ENCODE assay signal across 16 cellular contexts in the genomic region with DNA sequence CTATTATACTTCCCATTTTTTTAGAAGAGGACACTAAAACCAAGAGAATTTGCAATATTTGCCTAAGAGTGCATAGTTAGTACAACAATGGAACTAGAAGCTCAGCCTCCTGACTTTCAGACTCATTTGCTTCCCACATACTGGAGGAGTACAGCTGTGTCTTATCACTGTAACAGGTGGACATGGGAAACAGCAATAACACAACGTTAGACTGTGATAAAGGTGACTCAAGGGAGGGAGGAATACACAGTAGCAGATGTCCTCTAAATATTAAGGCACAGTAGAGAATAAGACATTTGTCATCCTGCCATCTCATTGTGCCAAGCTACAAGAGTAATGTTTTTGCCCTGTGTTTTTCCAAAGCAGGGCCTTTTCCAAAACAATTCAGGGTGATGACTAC.
"Had no signal": no experiment of that assay in that cellular context is flagged by ENCODE, and none has a peak within 500 bp of the region (broad histone marks: within the 10 kb centered on the region; RNA-seq: fewer than 3 reads in every experiment).

No MANE protein-coding gene starts in this region.

- H3K4me1 ChIP-seq: colonic mucosa had no signal

- H3K27me3 ChIP-seq: ascending aorta, colonic mucosa, sigmoid colon had no signal

- FAIRE-seq: bronchial epithelial cell, frontal cortex, urothelium cell line had no signal

- H3K4me3 ChIP-seq: ascending aorta, colonic mucosa, sigmoid colon, thoracic aorta had no signal

- H3K27ac ChIP-seq: colonic mucosa, sigmoid colon had no signal

- DNase-seq: activated CD4-positive, alpha-beta T cell treated with anti-CD3 and anti-CD28 coated beads for 48 hours; activated CD8-positive, alpha-beta memory T cell treated with anti-CD3 and anti-CD28 coated beads, Interleukin-2, amount 50 U/mL, for 48 hours; activated CD8-positive, alpha-beta T cell treated with anti-CD3 and anti-CD28 coated beads, Interleukin-2, amount 10 ng/mL, durations not matched to agents 7 days and 5 days; activated naive CD8-positive, alpha-beta T cell treated with anti-CD3 and anti-CD28 coated beads, Interleukin-2, amount 10 ng/mL, durations not matched to agents 7 days and 5 days; colonic mucosa; effector CD4-positive, alpha-beta T cell; mammary epithelial cell; sigmoid colon; stimulated activated CD4-positive, alpha-beta T cell treated with anti-CD3 and anti-CD28 coated beads, Interleukin-4, amount 100 ng/mL, for 1 hour; stimulated activated CD8-positive, alpha-beta memory T cell treated with anti-CD3 and anti-CD28 coated beads, Interleukin-4, amount 100 ng/mL, for 48 hours had no signal

- H3K36me3 ChIP-seq: ascending aorta, colonic mucosa, sigmoid colon, thoracic aorta had no signal

- ATAC-seq: activated CD8-positive, alpha-beta T cell treated with anti-CD3 and anti-CD28 coated beads, Interleukin-2, amount 10 ng/mL, durations not matched to agents 7 days and 5 days; natural killer cell treated with Interleukin-12 subunit alpha and Interleukin-12 subunit beta and Interleukin-15 and Interleukin-18, amount 100 ng/mL, for 72 hours had no signal

- H3K9me3 ChIP-seq: ascending aorta, colonic mucosa, sigmoid colon, thoracic aorta had no signal
